ENCODE assay signal across 11 cellular contexts in the genomic region with DNA sequence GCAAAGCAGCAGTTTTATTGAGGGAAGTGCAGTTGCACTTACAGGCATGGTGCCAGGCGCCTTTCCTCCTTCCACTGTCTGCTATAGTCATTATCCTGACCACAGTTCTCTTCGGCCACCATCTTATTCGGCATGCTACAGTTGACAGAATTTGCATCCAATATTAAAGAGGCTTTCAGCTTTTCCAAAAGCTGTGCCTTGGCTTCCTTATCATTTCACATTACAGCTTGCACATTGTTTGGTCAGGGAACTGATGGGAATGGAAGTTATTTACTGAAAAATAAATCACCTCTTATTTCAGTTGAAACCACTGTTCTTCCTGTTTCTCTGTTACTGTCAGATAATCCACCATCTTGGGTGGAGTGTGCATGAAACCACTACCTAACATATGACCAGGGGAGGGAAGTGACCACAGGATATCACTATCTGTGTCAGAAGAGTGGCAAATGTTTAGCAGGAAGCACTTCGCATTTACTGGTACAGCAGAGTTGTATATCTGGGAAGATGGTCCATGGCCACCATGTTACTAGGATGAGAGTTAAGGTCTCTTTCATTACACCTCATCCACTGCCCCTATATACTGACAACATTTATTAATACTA.
A peak's percentile ranks its signal among the peaks of the same experiment; 100 is the strongest.
DNase-seq lines count a peak whose midpoint lies in the region; ATAC-seq and TF ChIP-seq lines count a peak whose summit lies in the region.
"Had no signal": no experiment of that assay in that cellular context is flagged by ENCODE, and none has a peak within 500 bp of the region (broad histone marks: within the 10 kb centered on the region; RNA-seq: fewer than 3 reads in every experiment).

No MANE protein-coding gene starts in this region.

- no peak overlapping the region for H3K4me3 ChIP-seq in PC-3 (ENCODE audit: low read length)
- no peak overlapping the region for H3K4me3 ChIP-seq in GM23338

- no peaks in the 10 kb centered on the region for H3K36me3 ChIP-seq in PC-3 (ENCODE audit: low read depth, low read length)
- H3K36me3 ChIP-seq in GM23338 (ENCODE audit: insufficient read depth), result no peaks in the 10 kb centered on the region

- H3K36me3 Mint-ChIP-seq in immature natural killer cell, result peaks cover 0 to 3% (median 3%) of the 10 kb centered on the region in 3 donors
- H3K36me3 Mint-ChIP-seq in GM23338 (ENCODE audit: low read depth), result no peaks in the 10 kb centered on the region

- H3K9me3 Mint-ChIP-seq in immature natural killer cell, result no peaks in the 10 kb centered on the region
- no peaks in the 10 kb centered on the region for H3K9me3 Mint-ChIP-seq in GM23338

- H3K4me3 Mint-ChIP-seq in immature natural killer cell, result peak overlapping the region; percentile 74 to 83 (median 81)
- no peak overlapping the region for H3K4me3 Mint-ChIP-seq in GM23338

- no peaks in the 10 kb centered on the region for H3K9me2 ChIP-seq in PC-3 (replicated peaks; ENCODE audit: low read length)
- 0 out of 2 replicates have a peak, but pooled peaks cover 7% of the 10 kb centered on the region for H3K9me2 ChIP-seq in GM23338 (ENCODE audit: insufficient read depth)

- peak overlapping the region; percentile 87 to 98 (median 94) for H3K27ac Mint-ChIP-seq in immature natural killer cell
- H3K27ac Mint-ChIP-seq in GM23338, result no peak overlapping the region

- H4K20me1 ChIP-seq in PC-3 (ENCODE audit: low read length) (no peaks in the 10 kb centered on the region), GM23338 (replicated peaks; ENCODE audit: insufficient read depth) (no peaks in the 10 kb centered on the region)

- no peak overlapping the region for H3K27ac ChIP-seq in PC-3 (ENCODE audit: low read length)
- H3K27ac ChIP-seq in GM23338 (ENCODE audit: low read depth), result no peak overlapping the region

- ATAC-seq in GM21390 (IDR thresholded peaks at IDR 0.05; ENCODE audit: unreplicated experiment) (peak; percentile 46), PC-3 (no peak), GM23338 (no peak)

- no peak overlapping the region for H3K9ac ChIP-seq in PC-3 (ENCODE audit: low read length)

- intact Hi-C loops in PC-3 (cut with micrococcal nuclease), result no loop called here

- H3K4me2 ChIP-seq in PC-3 (ENCODE audit: low read length), result no peak overlapping the region
- H3K4me2 ChIP-seq in GM23338, result no peak overlapping the region

- H3K27me3 ChIP-seq in PC-3 (ENCODE audit: low read length) (no peaks in the 10 kb centered on the region), GM23338 (ENCODE audit: insufficient read depth) (no peaks in the 10 kb centered on the region)

- DNase-seq in GDM1 (lab: John Stamatoyannopoulos, UW) (peak; percentile 60), OCI-M1 (lab: John Stamatoyannopoulos, UW) (peak; percentile 100), immature natural killer cell (peak; percentile 75 to 79 (median 76)), PC-3 (no peak), pons (ENCODE audit: low spot score) (no peak), GM23338 (ENCODE audit: low spot score) (no peak), DMS53 (lab: John Stamatoyannopoulos, UW) (no peak)
- DNase-seq: islet precursor cell, NCI-H187 treated with DMSO at 0.1 percent for 48 hours, posterior cingulate gyrus had no signal

- H2AFZ ChIP-seq in PC-3 (ENCODE audit: low read length) (no peak overlapping the region), GM23338 (no peak overlapping the region)

- H3F3A ChIP-seq in PC-3 (ENCODE audit: low read length, unreplicated experiment) (no peaks in the 10 kb centered on the region), GM23338 (replicated peaks; ENCODE audit: low read depth) (no peaks in the 10 kb centered on the region)

- TF ChIP-seq CTCF in PC-3 (conservative IDR thresholded peaks at IDR 0.05; ENCODE audit: low read depth, low read length), result no peak
- TF ChIP-seq CTCF in GM23338 (conservative IDR thresholded peaks at IDR 0.05; ENCODE audit: low read depth in 2 of 2), result no peak

- H3K4me1 Mint-ChIP-seq in immature natural killer cell, result peaks cover 82 to 92% of the 10 kb centered on the region in 2 donors
- peaks cover 6% of the 10 kb centered on the region; the same call in 2 of the 3 replicates for H3K4me1 Mint-ChIP-seq in GM23338

- CTCF ChIA-PET in PC-3 (lab: Charles Lee), result no interaction called here

- H3K79me2 ChIP-seq in PC-3 (ENCODE audit: low read length) (no peaks in the 10 kb centered on the region), GM23338 (replicated peaks; ENCODE audit: insufficient read depth) (no peaks in the 10 kb centered on the region)

- POLR2A ChIA-PET in PC-3 (lab: Charles Lee; ENCODE audit: unreplicated experiment), result no interaction called here

- H3K27me3 Mint-ChIP-seq in immature natural killer cell (ENCODE audit: low read depth in 3 of 3) (peaks cover 2 to 6% (median 3%) of the 10 kb centered on the region in 3 donors), GM23338 (ENCODE audit: insufficient read depth, low read depth, poor library complexity) (no peaks in the 10 kb centered on the region)

- no peaks in the 10 kb centered on the region for H3K4me1 ChIP-seq in PC-3 (ENCODE audit: insufficient read depth, low read length)
- peaks cover 2% of the 10 kb centered on the region; the same call in 1 of the 2 replicates for H3K4me1 ChIP-seq in GM23338 (ENCODE audit: insufficient read depth)

- H3K9me3 ChIP-seq in PC-3 (ENCODE audit: low read length), result no peaks in the 10 kb centered on the region

- BruUV-seq in PC-3 (replicated peaks; lab: Mats Ljungman, UMichigan), result no TSS peak

TF ChIP-seq in GM23338, 12 proteins besides CTCF, POLR2A, EP300 and RAD21:
- TF ChIP-seq, protein P1, sequence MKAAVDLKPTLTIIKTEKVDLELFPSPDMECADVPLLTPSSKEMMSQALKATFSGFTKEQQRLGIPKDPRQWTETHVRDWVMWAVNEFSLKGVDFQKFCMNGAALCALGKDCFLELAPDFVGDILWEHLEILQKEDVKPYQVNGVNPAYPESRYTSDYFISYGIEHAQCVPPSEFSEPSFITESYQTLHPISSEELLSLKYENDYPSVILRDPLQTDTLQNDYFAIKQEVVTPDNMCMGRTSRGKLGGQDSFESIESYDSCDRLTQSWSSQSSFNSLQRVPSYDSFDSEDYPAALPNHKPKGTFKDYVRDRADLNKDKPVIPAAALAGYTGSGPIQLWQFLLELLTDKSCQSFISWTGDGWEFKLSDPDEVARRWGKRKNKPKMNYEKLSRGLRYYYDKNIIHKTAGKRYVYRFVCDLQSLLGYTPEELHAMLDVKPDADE (IDR thresholded peaks at IDR 0.05), result no peak
- TF ChIP-seq, protein P2, sequence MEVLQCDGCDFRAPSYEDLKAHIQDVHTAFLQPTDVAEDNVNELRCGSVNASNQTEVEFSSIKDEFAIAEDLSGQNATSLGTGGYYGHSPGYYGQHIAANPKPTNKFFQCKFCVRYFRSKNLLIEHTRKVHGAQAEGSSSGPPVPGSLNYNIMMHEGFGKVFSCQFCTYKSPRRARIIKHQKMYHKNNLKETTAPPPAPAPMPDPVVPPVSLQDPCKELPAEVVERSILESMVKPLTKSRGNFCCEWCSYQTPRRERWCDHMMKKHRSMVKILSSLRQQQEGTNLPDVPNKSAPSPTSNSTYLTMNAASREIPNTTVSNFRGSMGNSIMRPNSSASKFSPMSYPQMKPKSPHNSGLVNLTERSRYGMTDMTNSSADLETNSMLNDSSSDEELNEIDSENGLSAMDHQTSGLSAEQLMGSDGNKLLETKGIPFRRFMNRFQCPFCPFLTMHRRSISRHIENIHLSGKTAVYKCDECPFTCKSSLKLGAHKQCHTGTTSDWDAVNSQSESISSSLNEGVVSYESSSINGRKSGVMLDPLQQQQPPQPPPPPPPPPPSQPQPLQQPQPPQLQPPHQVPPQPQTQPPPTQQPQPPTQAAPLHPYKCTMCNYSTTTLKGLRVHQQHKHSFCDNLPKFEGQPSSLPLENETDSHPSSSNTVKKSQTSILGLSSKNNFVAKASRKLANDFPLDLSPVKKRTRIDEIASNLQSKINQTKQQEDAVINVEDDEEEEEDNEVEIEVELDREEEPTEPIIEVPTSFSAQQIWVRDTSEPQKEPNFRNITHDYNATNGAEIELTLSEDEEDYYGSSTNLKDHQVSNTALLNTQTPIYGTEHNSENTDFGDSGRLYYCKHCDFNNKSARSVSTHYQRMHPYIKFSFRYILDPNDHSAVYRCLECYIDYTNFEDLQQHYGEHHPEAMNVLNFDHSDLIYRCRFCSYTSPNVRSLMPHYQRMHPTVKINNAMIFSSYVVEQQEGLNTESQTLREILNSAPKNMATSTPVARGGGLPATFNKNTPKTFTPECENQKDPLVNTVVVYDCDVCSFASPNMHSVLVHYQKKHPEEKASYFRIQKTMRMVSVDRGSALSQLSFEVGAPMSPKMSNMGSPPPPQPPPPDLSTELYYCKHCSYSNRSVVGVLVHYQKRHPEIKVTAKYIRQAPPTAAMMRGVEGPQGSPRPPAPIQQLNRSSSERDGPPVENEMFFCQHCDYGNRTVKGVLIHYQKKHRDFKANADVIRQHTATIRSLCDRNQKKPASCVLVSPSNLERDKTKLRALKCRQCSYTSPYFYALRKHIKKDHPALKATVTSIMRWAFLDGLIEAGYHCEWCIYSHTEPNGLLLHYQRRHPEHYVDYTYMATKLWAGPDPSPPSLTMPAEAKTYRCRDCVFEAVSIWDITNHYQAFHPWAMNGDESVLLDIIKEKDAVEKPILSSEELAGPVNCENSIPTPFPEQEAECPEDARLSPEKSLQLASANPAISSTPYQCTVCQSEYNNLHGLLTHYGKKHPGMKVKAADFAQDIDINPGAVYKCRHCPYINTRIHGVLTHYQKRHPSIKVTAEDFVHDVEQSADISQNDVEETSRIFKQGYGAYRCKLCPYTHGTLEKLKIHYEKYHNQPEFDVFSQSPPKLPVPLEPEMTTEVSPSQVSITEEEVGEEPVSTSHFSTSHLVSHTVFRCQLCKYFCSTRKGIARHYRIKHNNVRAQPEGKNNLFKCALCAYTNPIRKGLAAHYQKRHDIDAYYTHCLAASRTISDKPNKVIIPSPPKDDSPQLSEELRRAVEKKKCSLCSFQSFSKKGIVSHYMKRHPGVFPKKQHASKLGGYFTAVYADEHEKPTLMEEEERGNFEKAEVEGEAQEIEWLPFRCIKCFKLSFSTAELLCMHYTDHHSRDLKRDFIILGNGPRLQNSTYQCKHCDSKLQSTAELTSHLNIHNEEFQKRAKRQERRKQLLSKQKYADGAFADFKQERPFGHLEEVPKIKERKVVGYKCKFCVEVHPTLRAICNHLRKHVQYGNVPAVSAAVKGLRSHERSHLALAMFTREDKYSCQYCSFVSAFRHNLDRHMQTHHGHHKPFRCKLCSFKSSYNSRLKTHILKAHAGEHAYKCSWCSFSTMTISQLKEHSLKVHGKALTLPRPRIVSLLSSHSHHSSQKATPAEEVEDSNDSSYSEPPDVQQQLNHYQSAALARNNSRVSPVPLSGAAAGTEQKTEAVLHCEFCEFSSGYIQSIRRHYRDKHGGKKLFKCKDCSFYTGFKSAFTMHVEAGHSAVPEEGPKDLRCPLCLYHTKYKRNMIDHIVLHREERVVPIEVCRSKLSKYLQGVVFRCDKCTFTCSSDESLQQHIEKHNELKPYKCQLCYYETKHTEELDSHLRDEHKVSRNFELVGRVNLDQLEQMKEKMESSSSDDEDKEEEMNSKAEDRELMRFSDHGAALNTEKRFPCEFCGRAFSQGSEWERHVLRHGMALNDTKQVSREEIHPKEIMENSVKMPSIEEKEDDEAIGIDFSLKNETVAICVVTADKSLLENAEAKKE (CRISPR knock-in tag; IDR thresholded peaks at IDR 0.05), result no peak
- TF ChIP-seq EZH2phosphoT487 (IDR thresholded peaks at IDR 0.05; ENCODE audit: unreplicated experiment), result no peak

Comparison
In these comparisons a context has a peak if more than half of its experiments do, and no peak if none do; other contexts are left out.
1. DNase-seq: peak in GDM1 (single experiment), OCI-M1 (single experiment) and immature natural killer cell (3 of 3); none in PC-3 (single experiment), pons (single experiment), GM23338 (single experiment) and DMS53 (single experiment).